1 cellular context compared by ENCODE assay signal in the genomic region with DNA sequence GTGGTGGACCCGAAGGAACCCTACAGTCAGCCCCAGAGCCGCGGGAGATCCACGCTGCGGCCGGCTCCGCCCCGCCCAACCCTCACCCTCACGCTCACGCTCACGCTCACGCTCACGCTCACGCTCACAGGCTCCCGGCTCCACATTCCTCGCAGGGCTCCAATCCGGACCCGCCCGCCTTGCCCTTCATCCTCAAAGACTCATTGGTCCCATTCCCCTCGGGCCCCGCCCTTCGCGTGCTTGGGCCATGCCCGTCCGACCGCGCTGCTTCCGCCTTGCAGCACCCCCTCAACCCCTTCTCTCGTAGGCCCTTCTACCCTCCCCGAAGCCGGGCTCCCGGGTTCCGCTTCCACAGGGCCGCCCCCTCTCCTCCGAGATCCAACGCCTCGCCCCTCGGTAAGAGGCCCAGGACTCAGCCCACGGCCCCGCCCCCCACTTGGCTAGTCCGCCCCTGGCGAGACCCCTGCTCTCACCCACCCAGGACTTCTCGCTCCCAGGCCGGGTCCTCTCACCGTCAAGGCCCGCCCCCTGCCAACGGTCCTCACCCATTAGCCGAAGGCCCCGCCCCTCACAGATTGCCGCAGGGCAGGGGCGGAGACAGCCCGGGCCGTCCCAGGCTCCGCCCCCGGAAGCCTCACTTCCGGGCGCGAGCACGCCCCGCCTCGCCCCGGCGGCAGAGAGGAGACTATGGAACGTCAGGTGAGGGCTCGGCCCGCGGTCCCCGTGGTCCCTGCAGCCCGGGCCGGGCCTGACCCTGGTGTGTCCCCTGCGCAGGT.
TF ChIP-seq lines count a peak whose summit lies in the region.

APEH (plus strand) TSS at position 637 of the 776 bp plus-strand sequence; CDS start at position 688, 51 bp downstream.

TF ChIP-seq in A549, 52 proteins besides CTCF, POLR2A, EP300 and RAD21 (continued from another document):
- 0 out of 2 replicates have a peak, but pooled peaks have one; percentile 30 for TF ChIP-seq EHF (CRISPR knock-in tag; IDR thresholded peaks at IDR 0.05)
- TF ChIP-seq, protein P1, sequence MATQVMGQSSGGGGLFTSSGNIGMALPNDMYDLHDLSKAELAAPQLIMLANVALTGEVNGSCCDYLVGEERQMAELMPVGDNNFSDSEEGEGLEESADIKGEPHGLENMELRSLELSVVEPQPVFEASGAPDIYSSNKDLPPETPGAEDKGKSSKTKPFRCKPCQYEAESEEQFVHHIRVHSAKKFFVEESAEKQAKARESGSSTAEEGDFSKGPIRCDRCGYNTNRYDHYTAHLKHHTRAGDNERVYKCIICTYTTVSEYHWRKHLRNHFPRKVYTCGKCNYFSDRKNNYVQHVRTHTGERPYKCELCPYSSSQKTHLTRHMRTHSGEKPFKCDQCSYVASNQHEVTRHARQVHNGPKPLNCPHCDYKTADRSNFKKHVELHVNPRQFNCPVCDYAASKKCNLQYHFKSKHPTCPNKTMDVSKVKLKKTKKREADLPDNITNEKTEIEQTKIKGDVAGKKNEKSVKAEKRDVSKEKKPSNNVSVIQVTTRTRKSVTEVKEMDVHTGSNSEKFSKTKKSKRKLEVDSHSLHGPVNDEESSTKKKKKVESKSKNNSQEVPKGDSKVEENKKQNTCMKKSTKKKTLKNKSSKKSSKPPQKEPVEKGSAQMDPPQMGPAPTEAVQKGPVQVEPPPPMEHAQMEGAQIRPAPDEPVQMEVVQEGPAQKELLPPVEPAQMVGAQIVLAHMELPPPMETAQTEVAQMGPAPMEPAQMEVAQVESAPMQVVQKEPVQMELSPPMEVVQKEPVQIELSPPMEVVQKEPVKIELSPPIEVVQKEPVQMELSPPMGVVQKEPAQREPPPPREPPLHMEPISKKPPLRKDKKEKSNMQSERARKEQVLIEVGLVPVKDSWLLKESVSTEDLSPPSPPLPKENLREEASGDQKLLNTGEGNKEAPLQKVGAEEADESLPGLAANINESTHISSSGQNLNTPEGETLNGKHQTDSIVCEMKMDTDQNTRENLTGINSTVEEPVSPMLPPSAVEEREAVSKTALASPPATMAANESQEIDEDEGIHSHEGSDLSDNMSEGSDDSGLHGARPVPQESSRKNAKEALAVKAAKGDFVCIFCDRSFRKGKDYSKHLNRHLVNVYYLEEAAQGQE (IDR thresholded peaks at IDR 0.05): no peak
